In genomic region chr9:98775831-98776441, GRCh38 we compare ENCODE assay signal across 1 cellular context.
TF ChIP-seq lines count a peak whose summit lies in the region.

No MANE protein-coding gene starts in this region.

TF ChIP-seq in K562, 482 proteins besides CTCF, POLR2A, EP300 and RAD21 (continued from another document):
- TF ChIP-seq ZBTB8A (IDR thresholded peaks at IDR 0.05; ENCODE audit: partially characterized antibody) (no peak), CBX3 (IDR thresholded peaks at IDR 0.05; ENCODE audit: borderline replicate concordance in 1 of 2, low read length in 2 of 2) (0 out of 3 replicates have a peak, but pooled peaks of 1 of the 2 experiments have one; percentile 23), SMC3 (conservative IDR thresholded peaks at IDR 0.05; ENCODE audit: insufficient read depth, low read depth, low read length) (peak; percentile 70), HDAC8 (tag; IDR thresholded peaks at IDR 0.05) (no peak), ZBTB33 (CRISPR knock-in tag; IDR thresholded peaks at IDR 0.05) (peak; percentile 87), TAF7 (tag; IDR thresholded peaks at IDR 0.05) (no peak), MAZ (CRISPR knock-in tag; conservative IDR thresholded peaks at IDR 0.05 in 1 of 2, IDR thresholded peaks at IDR 0.05 in 1 of 2) (peak in 1 of 2 experiments; percentile 57; a peak in 2 of 4 replicates), LCOR (CRISPR knock-in tag; IDR thresholded peaks at IDR 0.05) (0 out of 2 replicates have a peak, but pooled peaks have one; percentile 41)
